Comparison of ENCODE assay signal across 31 cellular contexts in the genomic region with DNA sequence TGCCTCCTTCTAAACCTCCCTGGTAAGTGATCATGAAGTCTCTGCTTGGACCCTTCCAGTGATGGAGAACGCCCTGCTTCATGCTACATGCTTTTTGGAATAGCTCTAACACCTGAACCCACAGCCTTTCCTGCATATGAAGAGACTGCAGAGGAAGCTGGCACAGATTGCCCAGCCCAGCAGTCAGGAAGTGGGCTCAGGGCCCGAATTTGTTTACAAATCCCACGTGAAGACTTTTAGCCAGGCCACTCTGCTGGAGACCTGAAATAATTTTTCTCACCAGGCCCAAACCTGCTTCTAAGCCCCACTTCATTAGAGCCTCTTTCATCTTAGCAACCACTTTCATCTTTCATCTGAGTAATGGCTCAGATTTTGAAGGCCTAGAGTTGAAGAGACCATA. TPM values are rescaled to one million over a fixed set of nuclear protein-coding genes. Genes with fewer than 3 reads are reported as not detected.
"Had no signal": no experiment of that assay in that cellular context is flagged by ENCODE, and none has a peak within 500 bp of the region (broad histone marks: within the 10 kb centered on the region; RNA-seq: fewer than 3 reads in every experiment).

No MANE protein-coding gene starts in this region.

- H3K27ac ChIP-seq: brain microvascular endothelial cell, epithelial cell of prostate, esophagus squamous epithelium, heart right ventricle, left lung, lower lobe of right lung, neutrophil, skin epidermis, testis, uterus had no signal

- H3K27ac Mint-ChIP-seq: activated CD4-positive, alpha-beta T cell treated with anti-CD3 and anti-CD28 coated beads, Interleukin-2, amount 10 ng/mL, durations not matched to agents 7 days and 5 days; activated CD8-positive, alpha-beta T cell treated with anti-CD3 and anti-CD28 coated beads for 36 hours; activated T-helper 17 cell treated with anti-CD3 and anti-CD28 coated beads, Interleukin-2, amount 50 U/mL, for 72 hours; nephron; T-helper 17 cell had no signal

- H3K9me3 Mint-ChIP-seq: activated CD4-positive, alpha-beta T cell treated with anti-CD3 and anti-CD28 coated beads, Interleukin-2, amount 10 ng/mL, durations not matched to agents 7 days and 5 days; activated CD8-positive, alpha-beta T cell treated with anti-CD3 and anti-CD28 coated beads for 36 hours; activated T-cell treated with anti-CD3 and anti-CD28 coated beads, Interleukin-2, amount 50 U/mL, for 4 hours; activated T-helper 17 cell treated with anti-CD3 and anti-CD28 coated beads, Interleukin-2, amount 50 U/mL, for 72 hours; nephron had no signal

- DNase-seq: activated CD4-positive, alpha-beta T cell treated with anti-CD3 and anti-CD28 coated beads, Interleukin-2, amount 10 ng/mL, durations not matched to agents 7 days and 5 days; activated CD4-positive, CD25-positive, alpha-beta regulatory T cell treated with anti-CD3 and anti-CD28 coated beads, Interleukin-2, amount 50 U/mL, for 72 hours; activated CD8-positive, alpha-beta T cell treated with anti-CD3 and anti-CD28 coated beads for 36 hours; activated gamma-delta T cell treated with Interleukin-2 at 50 U/mL for 16 hours; activated naive CD4-positive, alpha-beta T cell treated with anti-CD3 and anti-CD28 coated beads, Interleukin-2, amount 50 U/mL, for 16 hours; activated T-cell treated with anti-CD3 and anti-CD28 coated beads, Interleukin-2, amount 50 U/mL, for 4 hours; amniotic stem cell; brain microvascular endothelial cell; effector CD8-positive, alpha-beta T cell; esophagus squamous epithelium; foreskin melanocyte; heart right ventricle; kidney glomerular epithelial cell; left lung; lower lobe of right lung; mesendoderm; stimulated activated CD4-positive, alpha-beta T cell treated with anti-CD3 and anti-CD28 coated beads, Interleukin-12 subunit alpha, Interleukin-12 subunit beta, amount 100 ng/mL, for 4 hours; stimulated activated CD4-positive, alpha-beta T cell treated with anti-CD3 and anti-CD28 coated beads, Interleukin-4, amount 100 ng/mL, for 1 hour; stimulated activated naive CD8-positive, alpha-beta T cell treated with anti-CD3 and anti-CD28 coated beads, Interleukin-15, Interleukin-2, amounts not matched to agents 100 U/mL and 50 U/mL, for 24 hours; T-helper 17 cell; T1000; testis; trophoblast cell; uterus had no signal

- ATAC-seq: activated CD8-positive, alpha-beta T cell treated with anti-CD3 and anti-CD28 coated beads for 36 hours; activated T-cell treated with anti-CD3 and anti-CD28 coated beads, Interleukin-2, amount 50 U/mL, for 4 hours; activated T-helper 17 cell treated with anti-CD3 and anti-CD28 coated beads, Interleukin-2, amount 50 U/mL, for 72 hours; heart right ventricle; left lung; lower lobe of right lung; sciatic nerve; stimulated activated naive CD8-positive, alpha-beta T cell treated with anti-CD3 and anti-CD28 coated beads, Interleukin-15, Interleukin-2, amounts not matched to agents 100 U/mL and 50 U/mL, for 24 hours; T-helper 17 cell had no signal

- H3K4me1 Mint-ChIP-seq: activated CD4-positive, alpha-beta T cell treated with anti-CD3 and anti-CD28 coated beads, Interleukin-2, amount 10 ng/mL, durations not matched to agents 7 days and 5 days; activated T-helper 17 cell treated with anti-CD3 and anti-CD28 coated beads, Interleukin-2, amount 50 U/mL, for 72 hours; nephron; T-helper 17 cell had no signal

- H3K4me3 Mint-ChIP-seq: activated CD4-positive, alpha-beta T cell treated with anti-CD3 and anti-CD28 coated beads, Interleukin-2, amount 10 ng/mL, durations not matched to agents 7 days and 5 days; activated CD8-positive, alpha-beta T cell treated with anti-CD3 and anti-CD28 coated beads for 36 hours; activated T-cell treated with anti-CD3 and anti-CD28 coated beads, Interleukin-2, amount 50 U/mL, for 4 hours; activated T-helper 17 cell treated with anti-CD3 and anti-CD28 coated beads, Interleukin-2, amount 50 U/mL, for 72 hours; nephron; T-helper 17 cell had no signal

RNA-seq across cellular contexts. Expression of a gene that starts 22.9 kb away (rescaled TPM):
- total RNA-seq: activated CD4-positive, alpha-beta T cell treated with anti-CD3 and anti-CD28 coated beads, Interleukin-2, amount 10 ng/mL, durations not matched to agents 7 days and 5 days; activated CD8-positive, alpha-beta T cell treated with anti-CD3 and anti-CD28 coated beads for 36 hours; activated T-cell treated with anti-CD3 and anti-CD28 coated beads, Interleukin-2, amount 50 U/mL, for 4 hours; activated T-helper 17 cell treated with anti-CD3 and anti-CD28 coated beads, Interleukin-2, amount 50 U/mL, for 72 hours; osteocyte had no signal
